6 cellular contexts compared by ENCODE assay signal in genomic region chr6:32038878-32039277, GRCh38. TPM values are rescaled to one million over a fixed set of nuclear protein-coding genes. Genes with fewer than 3 reads are reported as not detected.
"Had no signal": no experiment of that assay in that cellular context is flagged by ENCODE, and none has a peak within 500 bp of the region (broad histone marks: within the 10 kb centered on the region; RNA-seq: fewer than 3 reads in every experiment).

No MANE protein-coding gene starts in this region.

RNA-seq across cellular contexts. Expression of gene CYP21A2, which starts 0.7 kb away (rescaled TPM):
- total RNA-seq: dermis microvascular lymphatic vessel endothelial cell, glomerular endothelial cell, kidney epithelial cell, lung microvascular endothelial cell, myocyte had no signal

RNA-seq across cellular contexts. Expression of gene C4A, which starts 57.0 kb away (rescaled TPM):
- polyA plus RNA-seq: immature natural killer cell had no signal
